8 cellular contexts compared by ENCODE assay signal in the genomic region with DNA sequence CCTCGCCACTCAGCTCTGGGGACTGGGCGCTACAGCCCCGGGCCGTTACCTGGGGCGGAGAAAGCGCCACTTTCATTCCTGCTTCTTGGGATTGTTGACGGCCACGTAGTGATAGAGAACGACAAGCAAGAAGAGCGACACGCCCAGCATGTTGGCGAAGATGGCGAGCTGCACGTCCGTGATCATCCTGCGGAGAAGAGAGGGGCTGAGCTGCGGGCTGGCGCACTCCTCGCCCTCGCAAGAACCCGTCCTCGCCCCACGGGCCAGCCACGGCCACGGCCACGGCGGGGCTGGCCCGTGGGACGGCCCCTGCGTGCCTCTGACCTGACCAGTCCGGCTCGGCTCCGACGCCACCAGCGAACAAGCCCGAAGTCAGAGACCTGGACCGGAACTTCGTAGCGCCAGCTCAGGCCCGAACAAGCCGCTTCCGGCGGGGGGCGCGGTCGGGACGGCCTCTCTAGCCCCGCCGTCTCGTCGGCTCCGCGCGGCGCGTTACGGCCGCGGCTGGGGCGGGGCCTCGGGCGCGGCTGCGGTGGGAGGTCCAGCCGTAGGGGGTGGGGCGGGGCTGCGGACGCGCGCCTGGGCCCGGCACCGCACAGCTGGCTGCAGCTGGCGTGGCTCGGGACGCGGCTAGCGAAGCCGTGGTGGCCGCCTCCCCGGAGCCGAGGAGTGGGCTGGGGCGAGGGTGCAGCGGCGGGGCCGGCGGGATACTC. TPM values are rescaled to one million over a fixed set of nuclear protein-coding genes. Genes with fewer than 3 reads are reported as not detected.
DNase-seq lines count a peak whose midpoint lies in the region; FAIRE-seq and TF ChIP-seq lines count a peak whose summit lies in the region.

A gene (minus strand): TSS at position 378 of the 713 bp plus-strand sequence.

- H2BK5ac ChIP-seq in H1 (ENCODE audit: low read depth, low read length), result peak within 1 kb of the TSS; percentile 66

- peak within 1 kb of the TSS; percentile 75 for H4K5ac ChIP-seq in H1 (ENCODE audit: insufficient read length, low read depth, low read length)

- peak in 1 of 2 experiments; percentile 76; a peak in 1 of 3 replicates for TF ChIP-seq POLR2A in H1 (IDR thresholded peaks at IDR 0.05; ENCODE audit: control extremely low read depth in 1 of 2, low read depth in 2 of 2, low read length in 2 of 2)

- H3K14ac ChIP-seq in H1 (ENCODE audit: insufficient read length), result no peak within 1 kb of the TSS

- CTCF ChIA-PET in H1 (lab: Charles Lee; ENCODE audit: partially characterized antibody), result interaction anchor here (0.8 to 2.7 kb wide), 8 partner anchors 9 to 169 kb away, joined by 3 to 20 read pairs (median 4); a partner anchor contains a TSS

- H3K4me3 ChIP-seq in H1 (ENCODE audit: extremely low read depth in 1 of 4, insufficient read depth in 2 of 4, low read depth in 3 of 4, low read length in 4 of 4), result peak within 1 kb of the TSS; percentile 82 to 99 (median 93)

- H3K27me3 ChIP-seq in H1 (replicated peaks in 1 of 4; ENCODE audit: control insufficient read depth in 3 of 4, extremely low read depth in 1 of 4, insufficient read depth in 3 of 4, low read length in 3 of 4), result 0 out of 7 replicates have a peak, but pooled peaks cover 0 to 3% (median 0%) of the 10 kb centered on the region in 4 experiments

- H3K4me1 ChIP-seq in H1 (replicated peaks in 1 of 4; ENCODE audit: control insufficient read depth in 3 of 4, insufficient read depth in 4 of 4, low read length in 3 of 4), result peaks cover 0 to 7% (median 4%) of the 10 kb centered on the region in 4 experiments; a peak in 5 of 7 replicates

- H3K4me2 ChIP-seq in H1 (ENCODE audit: insufficient read depth in 1 of 2, low read depth in 2 of 2, low read length in 2 of 2), result peak within 1 kb of the TSS; percentile 94 to 99

- H4K91ac ChIP-seq in H1 (replicated peaks; ENCODE audit: insufficient read length, low read length), result peak within 1 kb of the TSS; percentile 77

- POLR2A ChIA-PET in H1 (lab: Charles Lee; ENCODE audit: partially characterized antibody), result interaction anchor here (0.6 to 18.5 kb wide), 8 partner anchors 12 to 146 kb away, joined by 3 to 441 read pairs (median 4); a partner anchor contains a TSS

- peak within 1 kb of the TSS; percentile 72 for H3K56ac ChIP-seq in H1 (replicated peaks; ENCODE audit: insufficient read length, low read depth, low read length)

- peaks cover 0 to 12% of the 10 kb centered on the region in 2 experiments; a peak in 3 of 4 replicates for H3K79me2 ChIP-seq in H1 (ENCODE audit: control insufficient read depth in 1 of 2, insufficient read depth in 2 of 2, low read length in 2 of 2)

- H2BK15ac ChIP-seq in H1 (ENCODE audit: low read length), result no peak within 1 kb of the TSS

- no peak for TF ChIP-seq CTCF in GM20000 (IDR thresholded peaks at IDR 0.05; ENCODE audit: extremely low read depth, missing control alignments)
- no peak for TF ChIP-seq CTCF in H1 (IDR thresholded peaks at IDR 0.05; ENCODE audit: control extremely low read depth in 1 of 3, insufficient read depth in 1 of 3, low read depth in 1 of 3, low read length in 3 of 3)

- peaks cover 12% of the 10 kb centered on the region; the same call in 1 of the 2 replicates for H3K79me1 ChIP-seq in H1 (ENCODE audit: low read depth, low read length)

- no peaks in the 10 kb centered on the region for H3K9me3 ChIP-seq in H1 (ENCODE audit: insufficient read depth in 2 of 2, low read depth in 1 of 2, low read length in 1 of 2)

- no peak within 1 kb of the TSS for H2BK120ac ChIP-seq in H1 (replicated peaks; ENCODE audit: low read depth, low read length)

- peak within 1 kb of the TSS; percentile 96 for H3K4ac ChIP-seq in H1 (replicated peaks; ENCODE audit: insufficient read length, low read depth, low read length)

- peak within 1 kb of the TSS; percentile 28; the same call in 1 of the 2 replicates for H2BK12ac ChIP-seq in H1 (ENCODE audit: low read depth, low read length)

- no peak for FAIRE-seq in H1 (lab: Jason Lieb, UNC)

- TF ChIP-seq EP300 in H1 (IDR thresholded peaks at IDR 0.05; ENCODE audit: borderline replicate concordance in 1 of 2, low read depth in 2 of 2, low read length in 2 of 2), result no peak

- peak; percentile 96 for DNase-seq in COLO668 (lab: John Stamatoyannopoulos, UW; ENCODE audit: unreplicated experiment)
- peak; percentile 99 for DNase-seq in GM20000 (ENCODE audit: low spot score)
- DNase-seq in HT-29 (ENCODE audit: low spot score), result peak; percentile 92
- DNase-seq in NOMO-1 treated with DMSO at 0.1 percent for 48 hours (lab: John Stamatoyannopoulos, UW; ENCODE audit: unreplicated experiment), result peak; percentile 86
- DNase-seq in activated CD8-positive, alpha-beta memory T cell treated with anti-CD3 and anti-CD28 coated beads for 48 hours (ENCODE audit: low read depth in 2 of 3, low spot score in 2 of 3), result peak; percentile 69 to 91 (median 71)
- DNase-seq in H1 (ENCODE audit: low read depth in 1 of 2, low spot score in 2 of 2), result peak; percentile 58 to 94
- DNase-seq in mesenteric fat pad (ENCODE audit: low spot score), result peak; percentile 98
- peak; percentile 87 for DNase-seq in stimulated activated CD8-positive, alpha-beta memory T cell treated with anti-CD3 and anti-CD28 coated beads, Interleukin-15, amount 100 ng/mL, for 24 hours (ENCODE audit: low read depth)

- H3K27ac ChIP-seq in H1 (ENCODE audit: low read depth, low read length), result peak within 1 kb of the TSS; percentile 71; the same call in 1 of the 2 replicates

- no peak within 1 kb of the TSS for H2BK20ac ChIP-seq in H1 (ENCODE audit: low read length)

- no peak within 1 kb of the TSS for H3K23ac ChIP-seq in H1 (ENCODE audit: insufficient read length)

- TF ChIP-seq RAD21 in H1 (IDR thresholded peaks at IDR 0.05 in 1 of 2, conservative IDR thresholded peaks at IDR 0.05 in 1 of 2; ENCODE audit: low read depth in 2 of 2, low read length in 2 of 2), result no peak

- peaks cover 10 to 29% (median 16%) of the 10 kb centered on the region in 4 experiments; a peak in 7 of 8 replicates for H3K36me3 ChIP-seq in H1 (ENCODE audit: control insufficient read depth in 2 of 4, insufficient read depth in 4 of 4, low read length in 3 of 4)

- peaks cover 0 to 6% of the 10 kb centered on the region in 2 experiments for H4K20me1 ChIP-seq in H1 (replicated peaks in 1 of 2; ENCODE audit: control insufficient read depth in 1 of 2, insufficient read depth in 2 of 2, low read length in 2 of 2)

- H3K18ac ChIP-seq in H1 (ENCODE audit: extremely low read depth, low read length), result peak within 1 kb of the TSS; percentile 83

- 0% methylated on average over 61 of the region's 86 CpGs; no CpG with 5 or more reads in 1 of the 2 experiments for WGBS in H1 (ENCODE audit: extremely low coverage in 1 of 2, insufficient coverage in 1 of 2, insufficient read length in 1 of 2, insufficient replicate concordance in 2 of 2, low coverage in 1 of 2, low lambda C conversion rate in 2 of 2, missing lambda C conversion rate in 1 of 2), 2 experiments

- H2AFZ ChIP-seq in H1 (ENCODE audit: low read length), result 0 out of 2 replicates have a peak within 1 kb of the TSS, but pooled peaks have one; percentile 61

- no peak within 1 kb of the TSS for H2AK5ac ChIP-seq in H1 (ENCODE audit: low read depth, low read length)

- peak within 1 kb of the TSS; percentile 91 for H4K8ac ChIP-seq in H1 (ENCODE audit: extremely low read depth, insufficient read depth, low read length)

- peaks cover 14% of the 10 kb centered on the region; the same call in 1 of the 2 replicates for H3K23me2 ChIP-seq in H1 (ENCODE audit: low read depth, low read length)

- peak within 1 kb of the TSS; percentile 78 to 87 (median 86) for H3K9ac ChIP-seq in H1 (replicated peaks in 1 of 4; ENCODE audit: extremely low read depth in 1 of 4, low read depth in 3 of 4, low read length in 3 of 4)

TF ChIP-seq in H1, 55 proteins besides CTCF, POLR2A, EP300 and RAD21 (continues in another document):
- TF ChIP-seq NANOG (IDR thresholded peaks at IDR 0.05; ENCODE audit: insufficient read depth, low read depth, low read length, poor library complexity, severe bottlenecking) (no peak), CHD1 (IDR thresholded peaks at IDR 0.05; ENCODE audit: low read depth, low read length) (no peak), BCL11A (IDR thresholded peaks at IDR 0.05; ENCODE audit: low read depth in 2 of 2, low read length in 2 of 2) (no peak), SIX5 (IDR thresholded peaks at IDR 0.05; ENCODE audit: low read depth, low read length) (no peak), POLR2AphosphoS5 (IDR thresholded peaks at IDR 0.05; ENCODE audit: low read depth, low read length) (peak; percentile 85), KDM1A (IDR thresholded peaks at IDR 0.05; ENCODE audit: borderline replicate concordance, low read length) (no peak), KDM4A (IDR thresholded peaks at IDR 0.05; ENCODE audit: low read depth, low read length, severe bottlenecking) (peak; percentile 77), CHD2 (IDR thresholded peaks at IDR 0.05; ENCODE audit: low read length) (no peak), SIN3A (conservative IDR thresholded peaks at IDR 0.05 in 1 of 2, IDR thresholded peaks at IDR 0.05 in 1 of 2; ENCODE audit: low read depth in 1 of 2, low read length in 2 of 2) (peak in 1 of 2 experiments; percentile 83; a peak in 2 of 4 replicates), TBP (IDR thresholded peaks at IDR 0.05; ENCODE audit: low read depth, low read length) (peak; percentile 67; the same call in 1 of the 2 replicates), YY1 (IDR thresholded peaks at IDR 0.05; ENCODE audit: low read depth, low read length) (0 out of 2 replicates have a peak, but pooled peaks have one; percentile 33), PHF8 (conservative IDR thresholded peaks at IDR 0.05; ENCODE audit: low read depth, low read length) (peak; percentile 92), MAFK (IDR thresholded peaks at IDR 0.05; ENCODE audit: low read depth, low read length) (no peak), ZNF274 (IDR thresholded peaks at IDR 0.05; ENCODE audit: borderline replicate concordance, extremely low read depth, low read length) (no peak), GABPA (IDR thresholded peaks at IDR 0.05; ENCODE audit: borderline replicate concordance, insufficient read depth, low read length) (peak; percentile 90), SP2 (IDR thresholded peaks at IDR 0.05; ENCODE audit: low read length) (peak; percentile 72), TAF7 (optimal IDR thresholded peaks at IDR 0.05; ENCODE audit: borderline replicate concordance, low read depth, low read length) (peak; percentile 15)

RNA-seq across cellular contexts. Expression of the gene that starts here (rescaled TPM):
- 107 and 127 TPM in 2 replicates for total RNA-seq in HT-29 (2014; rRNA removed; shearing (Covaris generic))
- 212 and 225 TPM in 2 replicates for total RNA-seq in H1 (2021; fragmentation: NEBNext Ultra II Directional; extraction: Animal tissue kit (Norgen Biotek cat#: 25700))
- 865 and 906 TPM in 2 replicates for polyA plus RNA-seq in H1 (2011; rRNA removed)
- 368 TPM for polyA plus RNA-seq in H1 (2011; cell fraction: cytosol; rRNA removed)
- 358 TPM for polyA plus RNA-seq in H1 (2011; cell fraction: nucleus; rRNA removed)
- 242 to 359 TPM (median 313 TPM) in 4 replicates for polyA plus RNA-seq in H1 (2012, experiment 1 of 2)
- polyA plus RNA-seq in H1 (2012, experiment 2 of 2), result 550 TPM
- polyA plus RNA-seq in H1 (2013, experiment 1 of 2), result 754 TPM
- polyA plus RNA-seq in H1 (2013, experiment 2 of 2), result 766 TPM
- 164 and 185 TPM in 2 replicates for polyA minus RNA-seq in H1 (2011; rRNA and poly(A)+ RNA removed)
- 376 TPM for polyA minus RNA-seq in H1 (2011; cell fraction: cytosol; rRNA and poly(A)+ RNA removed)
- 147 TPM for polyA minus RNA-seq in H1 (2011; cell fraction: nucleus; rRNA and poly(A)+ RNA removed)
- 275 TPM for total RNA-seq in mesenteric fat pad

Comparison
In these comparisons a context has a peak if more than half of its experiments do, and no peak if none do; other contexts are left out.
1. Peak in every context shown above with its lines: DNase-seq, H3K4me3 ChIP-seq and H3K27ac ChIP-seq.